ENCODE assay signal across 8 cellular contexts in genomic region chr11:47186937-47187681, GRCh38. TPM values are rescaled to one million over a fixed set of nuclear protein-coding genes. Genes with fewer than 3 reads are reported as not detected.
A peak's percentile ranks its signal among the peaks of the same experiment; 100 is the strongest.
DNase-seq lines count a peak whose midpoint lies in the region; ATAC-seq, FAIRE-seq and TF ChIP-seq lines count a peak whose summit lies in the region.

No MANE protein-coding gene starts in this region.

- peak overlapping the region; percentile 67 for H3K4me3 Mint-ChIP-seq in glutamatergic neuron (ENCODE audit: unreplicated experiment)

- peak; percentile 28 for DNase-seq in GM19238 (ENCODE audit: insufficient read length, low spot score)
- peak; percentile 53 for DNase-seq in NCI-H748 (lab: John Stamatoyannopoulos, UW; ENCODE audit: unreplicated experiment)
- DNase-seq in activated naive CD4-positive, alpha-beta T cell treated with anti-CD3 and anti-CD28 coated beads, Interleukin-2, amount 50 U/mL, for 72 hours (ENCODE audit: low spot score in 2 of 2): peak in 1 of 2 donors; percentile 47
- DNase-seq in glutamatergic neuron: peak; percentile 62
- DNase-seq in omental fat pad (ENCODE audit: low spot score): no peak
- DNase-seq in urothelium cell line (ENCODE audit: low spot score): peak; percentile 27
- no peak for DNase-seq in COLO668 (lab: John Stamatoyannopoulos, UW; ENCODE audit: unreplicated experiment)

- no peak for FAIRE-seq in urothelium cell line (lab: Jason Lieb, UNC)

- H3K36me3 Mint-ChIP-seq in activated naive CD4-positive, alpha-beta T cell treated with anti-CD3 and anti-CD28 coated beads, Interleukin-2, amount 50 U/mL, for 72 hours: no peaks in the 10 kb centered on the region
- H3K36me3 Mint-ChIP-seq in glutamatergic neuron (ENCODE audit: unreplicated experiment): no peaks in the 10 kb centered on the region

- H3K4me1 Mint-ChIP-seq in glutamatergic neuron (ENCODE audit: low read depth, unreplicated experiment): peaks cover 18% of the 10 kb centered on the region

- TF ChIP-seq CTCF in glutamatergic neuron (IDR thresholded peaks at IDR 0.05; ENCODE audit: partially characterized antibody, unreplicated experiment) (no peak), omental fat pad (IDR thresholded peaks at IDR 0.05) (no peak)

- H3K27ac Mint-ChIP-seq in activated naive CD4-positive, alpha-beta T cell treated with anti-CD3 and anti-CD28 coated beads, Interleukin-2, amount 50 U/mL, for 72 hours: peak overlapping the region; percentile 41 to 81
- no peak overlapping the region for H3K27ac Mint-ChIP-seq in glutamatergic neuron (ENCODE audit: unreplicated experiment)

- peak; percentile 40 to 65 for ATAC-seq in activated naive CD4-positive, alpha-beta T cell treated with anti-CD3 and anti-CD28 coated beads, Interleukin-2, amount 50 U/mL, for 72 hours
- peak; percentile 32 for ATAC-seq in omental fat pad (ENCODE audit: low FRiP score)
- ATAC-seq in GM21390 (IDR thresholded peaks at IDR 0.05; ENCODE audit: unreplicated experiment): no peak

- peaks cover 3% of the 10 kb centered on the region for H3K27me3 Mint-ChIP-seq in glutamatergic neuron (ENCODE audit: unreplicated experiment)

- no peaks in the 10 kb centered on the region for H3K9me3 Mint-ChIP-seq in activated naive CD4-positive, alpha-beta T cell treated with anti-CD3 and anti-CD28 coated beads, Interleukin-2, amount 50 U/mL, for 72 hours
- H3K9me3 Mint-ChIP-seq in glutamatergic neuron (ENCODE audit: unreplicated experiment): peaks cover 2% of the 10 kb centered on the region

RNA-seq across cellular contexts. Expression of gene PACSIN3, which starts 0.9 kb away (rescaled TPM):
- total RNA-seq in activated naive CD4-positive, alpha-beta T cell treated with anti-CD3 and anti-CD28 coated beads, Interleukin-2, amount 50 U/mL, for 72 hours: 10 to 100 TPM; 10.5 to 17.1 TPM
- 2.2 TPM for total RNA-seq in glutamatergic neuron (ENCODE audit: unreplicated experiment)
- total RNA-seq in omental fat pad: 10 to 100 TPM; 11.2 to 47.4 (median 16.8) TPM

RNA-seq across cellular contexts. Expression of gene ARFGAP2, which starts 10.4 kb away (rescaled TPM):
- total RNA-seq in activated naive CD4-positive, alpha-beta T cell treated with anti-CD3 and anti-CD28 coated beads, Interleukin-2, amount 50 U/mL, for 72 hours: 100 to 1,000 TPM in 1 of 2 donors, 10 to 100 TPM in 1; 84.8 to 125 TPM
- total RNA-seq in glutamatergic neuron (ENCODE audit: unreplicated experiment): 119 TPM
- total RNA-seq in omental fat pad: 100 to 1,000 TPM in 3 of 4 donors, 10 to 100 TPM in 1; 82.3 to 179 (median 108) TPM

RNA-seq across cellular contexts. Expression of gene DDB2, which starts 27.7 kb away (rescaled TPM):
- 100 to 1,000 TPM; 194 to 486 TPM for total RNA-seq in activated naive CD4-positive, alpha-beta T cell treated with anti-CD3 and anti-CD28 coated beads, Interleukin-2, amount 50 U/mL, for 72 hours
- total RNA-seq in glutamatergic neuron (ENCODE audit: unreplicated experiment) (12.6 TPM), omental fat pad (10 to 100 TPM; 12.1 to 27.6 (median 14.2) TPM)

Comparison
In these comparisons a context has a peak if more than half of its experiments do, and no peak if none do; other contexts are left out.
1. DNase-seq: peak in GM19238 (single experiment), NCI-H748 (single experiment), glutamatergic neuron (single experiment) and urothelium cell line (single experiment); none in omental fat pad (single experiment) and COLO668 (single experiment).
2. RNA of gene DDB2, which starts 27.7 kb away (total RNA-seq): 194 to 486 TPM in activated naive CD4-positive, alpha-beta T cell treated with anti-CD3 and anti-CD28 coated beads, Interleukin-2, amount 50 U/mL, for 72 hours; 12.1 to 27.6 TPM in omental fat pad and 12.6 TPM in glutamatergic neuron (single experiment); every median in the first group is over 4 times any median in the second.